In the genomic region with DNA sequence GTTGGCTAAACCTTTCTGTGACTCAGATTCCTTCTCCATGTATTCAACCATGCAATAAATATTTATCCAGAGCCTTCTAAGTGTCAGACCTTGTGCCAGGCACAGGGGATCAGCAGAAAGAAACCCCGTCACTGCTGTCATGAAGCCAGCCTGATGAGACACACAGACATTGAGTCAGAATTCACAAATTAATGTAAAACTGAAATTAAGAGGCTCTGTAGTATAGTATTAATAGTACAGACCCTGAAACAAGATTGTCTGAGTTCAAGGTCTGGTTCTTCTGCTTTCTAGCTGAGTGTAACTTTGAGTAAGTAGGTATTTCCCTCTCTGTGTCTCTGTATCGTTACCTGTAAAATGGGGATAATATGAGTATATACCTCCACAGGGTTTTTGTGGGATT, we compare ENCODE assay signal across 2 cellular contexts.
TF ChIP-seq lines count a peak whose summit lies in the region.

No MANE protein-coding gene starts in this region.

TF ChIP-seq in HepG2, 621 proteins besides CTCF, POLR2A, EP300 and RAD21:
- TF ChIP-seq, protein P1, sequence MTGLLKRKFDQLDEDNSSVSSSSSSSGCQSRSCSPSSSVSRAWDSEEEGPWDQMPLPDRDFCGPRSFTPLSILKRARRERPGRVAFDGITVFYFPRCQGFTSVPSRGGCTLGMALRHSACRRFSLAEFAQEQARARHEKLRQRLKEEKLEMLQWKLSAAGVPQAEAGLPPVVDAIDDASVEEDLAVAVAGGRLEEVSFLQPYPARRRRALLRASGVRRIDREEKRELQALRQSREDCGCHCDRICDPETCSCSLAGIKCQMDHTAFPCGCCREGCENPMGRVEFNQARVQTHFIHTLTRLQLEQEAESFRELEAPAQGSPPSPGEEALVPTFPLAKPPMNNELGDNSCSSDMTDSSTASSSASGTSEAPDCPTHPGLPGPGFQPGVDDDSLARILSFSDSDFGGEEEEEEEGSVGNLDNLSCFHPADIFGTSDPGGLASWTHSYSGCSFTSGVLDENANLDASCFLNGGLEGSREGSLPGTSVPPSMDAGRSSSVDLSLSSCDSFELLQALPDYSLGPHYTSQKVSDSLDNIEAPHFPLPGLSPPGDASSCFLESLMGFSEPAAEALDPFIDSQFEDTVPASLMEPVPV (CRISPR knock-in tag; IDR thresholded peaks at IDR 0.05): no peak

TF ChIP-seq in WTC11, 78 proteins besides CTCF, POLR2A, EP300 and RAD21 (continued from another document):
- TF ChIP-seq, protein P2, sequence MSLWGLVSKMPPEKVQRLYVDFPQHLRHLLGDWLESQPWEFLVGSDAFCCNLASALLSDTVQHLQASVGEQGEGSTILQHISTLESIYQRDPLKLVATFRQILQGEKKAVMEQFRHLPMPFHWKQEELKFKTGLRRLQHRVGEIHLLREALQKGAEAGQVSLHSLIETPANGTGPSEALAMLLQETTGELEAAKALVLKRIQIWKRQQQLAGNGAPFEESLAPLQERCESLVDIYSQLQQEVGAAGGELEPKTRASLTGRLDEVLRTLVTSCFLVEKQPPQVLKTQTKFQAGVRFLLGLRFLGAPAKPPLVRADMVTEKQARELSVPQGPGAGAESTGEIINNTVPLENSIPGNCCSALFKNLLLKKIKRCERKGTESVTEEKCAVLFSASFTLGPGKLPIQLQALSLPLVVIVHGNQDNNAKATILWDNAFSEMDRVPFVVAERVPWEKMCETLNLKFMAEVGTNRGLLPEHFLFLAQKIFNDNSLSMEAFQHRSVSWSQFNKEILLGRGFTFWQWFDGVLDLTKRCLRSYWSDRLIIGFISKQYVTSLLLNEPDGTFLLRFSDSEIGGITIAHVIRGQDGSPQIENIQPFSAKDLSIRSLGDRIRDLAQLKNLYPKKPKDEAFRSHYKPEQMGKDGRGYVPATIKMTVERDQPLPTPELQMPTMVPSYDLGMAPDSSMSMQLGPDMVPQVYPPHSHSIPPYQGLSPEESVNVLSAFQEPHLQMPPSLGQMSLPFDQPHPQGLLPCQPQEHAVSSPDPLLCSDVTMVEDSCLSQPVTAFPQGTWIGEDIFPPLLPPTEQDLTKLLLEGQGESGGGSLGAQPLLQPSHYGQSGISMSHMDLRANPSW (CRISPR knock-in tag; conservative IDR thresholded peaks at IDR 0.05; ENCODE audit: low read depth): no peak
- no peak for TF ChIP-seq ELF4 (CRISPR knock-in tag; IDR thresholded peaks at IDR 0.05; ENCODE audit: low read depth)
- no peak for TF ChIP-seq ATF1 (CRISPR knock-in tag; IDR thresholded peaks at IDR 0.05)
- no peak for TF ChIP-seq FOXJ3 (CRISPR knock-in tag; IDR thresholded peaks at IDR 0.05; ENCODE audit: borderline replicate concordance)
- no peak for TF ChIP-seq NFATC4 (CRISPR knock-in tag; IDR thresholded peaks at IDR 0.05)
- TF ChIP-seq NFYB (CRISPR knock-in tag; conservative IDR thresholded peaks at IDR 0.05; ENCODE audit: low read depth): no peak
- no peak for TF ChIP-seq TCF7 (CRISPR knock-in tag; IDR thresholded peaks at IDR 0.05; ENCODE audit: low read depth)
- TF ChIP-seq MXD4 (CRISPR knock-in tag; IDR thresholded peaks at IDR 0.05; ENCODE audit: borderline replicate concordance): no peak
- no peak for TF ChIP-seq CREB1 (CRISPR knock-in tag; IDR thresholded peaks at IDR 0.05)
- TF ChIP-seq, protein P3, sequence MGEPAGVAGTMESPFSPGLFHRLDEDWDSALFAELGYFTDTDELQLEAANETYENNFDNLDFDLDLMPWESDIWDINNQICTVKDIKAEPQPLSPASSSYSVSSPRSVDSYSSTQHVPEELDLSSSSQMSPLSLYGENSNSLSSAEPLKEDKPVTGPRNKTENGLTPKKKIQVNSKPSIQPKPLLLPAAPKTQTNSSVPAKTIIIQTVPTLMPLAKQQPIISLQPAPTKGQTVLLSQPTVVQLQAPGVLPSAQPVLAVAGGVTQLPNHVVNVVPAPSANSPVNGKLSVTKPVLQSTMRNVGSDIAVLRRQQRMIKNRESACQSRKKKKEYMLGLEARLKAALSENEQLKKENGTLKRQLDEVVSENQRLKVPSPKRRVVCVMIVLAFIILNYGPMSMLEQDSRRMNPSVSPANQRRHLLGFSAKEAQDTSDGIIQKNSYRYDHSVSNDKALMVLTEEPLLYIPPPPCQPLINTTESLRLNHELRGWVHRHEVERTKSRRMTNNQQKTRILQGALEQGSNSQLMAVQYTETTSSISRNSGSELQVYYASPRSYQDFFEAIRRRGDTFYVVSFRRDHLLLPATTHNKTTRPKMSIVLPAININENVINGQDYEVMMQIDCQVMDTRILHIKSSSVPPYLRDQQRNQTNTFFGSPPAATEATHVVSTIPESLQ (CRISPR knock-in tag; IDR thresholded peaks at IDR 0.05): no peak
- TF ChIP-seq, protein P4, sequence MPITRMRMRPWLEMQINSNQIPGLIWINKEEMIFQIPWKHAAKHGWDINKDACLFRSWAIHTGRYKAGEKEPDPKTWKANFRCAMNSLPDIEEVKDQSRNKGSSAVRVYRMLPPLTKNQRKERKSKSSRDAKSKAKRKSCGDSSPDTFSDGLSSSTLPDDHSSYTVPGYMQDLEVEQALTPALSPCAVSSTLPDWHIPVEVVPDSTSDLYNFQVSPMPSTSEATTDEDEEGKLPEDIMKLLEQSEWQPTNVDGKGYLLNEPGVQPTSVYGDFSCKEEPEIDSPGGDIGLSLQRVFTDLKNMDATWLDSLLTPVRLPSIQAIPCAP (CRISPR knock-in tag; IDR thresholded peaks at IDR 0.05): no peak
- TF ChIP-seq GRHL2 (CRISPR knock-in tag; IDR thresholded peaks at IDR 0.05; ENCODE audit: insufficient replicate concordance, severe bottlenecking): no peak
- no peak for TF ChIP-seq ZNF396 (CRISPR knock-in tag; IDR thresholded peaks at IDR 0.05; ENCODE audit: borderline replicate concordance)
